In the genomic region with DNA sequence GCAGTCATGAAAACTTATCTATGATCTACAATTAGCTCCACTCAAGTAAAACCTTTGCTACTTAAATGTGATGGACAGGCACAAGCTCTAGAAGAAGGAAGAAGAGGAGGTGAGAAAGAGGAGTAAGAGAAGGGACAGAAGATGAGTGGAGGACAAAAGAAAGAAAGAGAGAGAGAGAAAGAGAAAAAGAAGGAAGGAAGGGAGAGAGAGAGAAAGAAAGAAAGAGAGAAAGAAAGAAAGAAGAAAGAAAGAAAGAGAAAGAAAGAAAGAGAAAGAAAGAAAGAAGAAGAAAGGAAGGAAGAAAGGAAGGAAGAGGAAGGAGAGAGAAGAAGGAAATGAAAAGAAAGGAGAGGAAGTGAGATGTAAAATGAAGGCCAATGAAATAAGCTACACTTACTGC, we compare ENCODE assay signal across 2 cellular contexts.
TF ChIP-seq lines count a peak whose summit lies in the region.

No MANE protein-coding gene starts in this region.

TF ChIP-seq in HEK293, 187 proteins besides CTCF, POLR2A, EP300 and RAD21:
- TF ChIP-seq, protein P1, sequence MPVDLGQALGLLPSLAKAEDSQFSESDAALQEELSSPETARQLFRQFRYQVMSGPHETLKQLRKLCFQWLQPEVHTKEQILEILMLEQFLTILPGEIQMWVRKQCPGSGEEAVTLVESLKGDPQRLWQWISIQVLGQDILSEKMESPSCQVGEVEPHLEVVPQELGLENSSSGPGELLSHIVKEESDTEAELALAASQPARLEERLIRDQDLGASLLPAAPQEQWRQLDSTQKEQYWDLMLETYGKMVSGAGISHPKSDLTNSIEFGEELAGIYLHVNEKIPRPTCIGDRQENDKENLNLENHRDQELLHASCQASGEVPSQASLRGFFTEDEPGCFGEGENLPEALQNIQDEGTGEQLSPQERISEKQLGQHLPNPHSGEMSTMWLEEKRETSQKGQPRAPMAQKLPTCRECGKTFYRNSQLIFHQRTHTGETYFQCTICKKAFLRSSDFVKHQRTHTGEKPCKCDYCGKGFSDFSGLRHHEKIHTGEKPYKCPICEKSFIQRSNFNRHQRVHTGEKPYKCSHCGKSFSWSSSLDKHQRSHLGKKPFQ (tag by site-specific recombination; IDR thresholded peaks at IDR 0.05) = no peak
- no peak for TF ChIP-seq ZNF121 (tag by site-specific recombination; IDR thresholded peaks at IDR 0.05)
- peak; percentile 60 for TF ChIP-seq ZNF366 (tag by site-specific recombination; conservative IDR thresholded peaks at IDR 0.05)
- no peak for TF ChIP-seq HOXA7 (CRISPR knock-in tag; IDR thresholded peaks at IDR 0.05; ENCODE audit: borderline replicate concordance)
- TF ChIP-seq, protein P2, sequence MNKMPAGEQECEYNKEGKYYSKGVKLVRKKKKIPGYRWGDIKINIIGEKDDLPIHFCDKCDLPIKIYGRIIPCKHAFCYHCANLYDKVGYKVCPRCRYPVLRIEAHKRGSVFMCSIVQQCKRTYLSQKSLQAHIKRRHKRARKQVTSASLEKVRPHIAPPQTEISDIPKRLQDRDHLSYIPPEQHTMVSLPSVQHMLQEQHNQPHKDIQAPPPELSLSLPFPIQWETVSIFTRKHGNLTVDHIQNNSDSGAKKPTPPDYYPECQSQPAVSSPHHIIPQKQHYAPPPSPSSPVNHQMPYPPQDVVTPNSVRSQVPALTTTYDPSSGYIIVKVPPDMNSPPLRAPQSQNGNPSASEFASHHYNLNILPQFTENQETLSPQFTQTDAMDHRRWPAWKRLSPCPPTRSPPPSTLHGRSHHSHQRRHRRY (tag by site-specific recombination; IDR thresholded peaks at IDR 0.05) = no peak

TF ChIP-seq in K562, 482 proteins besides CTCF, POLR2A, EP300 and RAD21:
- TF ChIP-seq, protein P3, sequence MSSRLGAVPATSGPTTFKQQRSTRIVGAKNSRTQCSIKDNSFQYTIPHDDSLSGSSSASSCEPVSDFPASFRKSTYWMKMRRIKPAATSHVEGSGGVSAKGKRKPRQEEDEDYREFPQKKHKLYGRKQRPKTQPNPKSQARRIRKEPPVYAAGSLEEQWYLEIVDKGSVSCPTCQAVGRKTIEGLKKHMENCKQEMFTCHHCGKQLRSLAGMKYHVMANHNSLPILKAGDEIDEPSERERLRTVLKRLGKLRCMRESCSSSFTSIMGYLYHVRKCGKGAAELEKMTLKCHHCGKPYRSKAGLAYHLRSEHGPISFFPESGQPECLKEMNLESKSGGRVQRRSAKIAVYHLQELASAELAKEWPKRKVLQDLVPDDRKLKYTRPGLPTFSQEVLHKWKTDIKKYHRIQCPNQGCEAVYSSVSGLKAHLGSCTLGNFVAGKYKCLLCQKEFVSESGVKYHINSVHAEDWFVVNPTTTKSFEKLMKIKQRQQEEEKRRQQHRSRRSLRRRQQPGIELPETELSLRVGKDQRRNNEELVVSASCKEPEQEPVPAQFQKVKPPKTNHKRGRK (tag; IDR thresholded peaks at IDR 0.05) = peak; percentile 69
- no peak for TF ChIP-seq CBX8 (IDR thresholded peaks at IDR 0.05; ENCODE audit: borderline replicate concordance, extremely low read depth, low read depth, low read length, poor library complexity, severe bottlenecking)
TF ChIP-seq in K562: peak in this region for 1.
